ENCODE assay signal across 8 cellular contexts in the genomic region with DNA sequence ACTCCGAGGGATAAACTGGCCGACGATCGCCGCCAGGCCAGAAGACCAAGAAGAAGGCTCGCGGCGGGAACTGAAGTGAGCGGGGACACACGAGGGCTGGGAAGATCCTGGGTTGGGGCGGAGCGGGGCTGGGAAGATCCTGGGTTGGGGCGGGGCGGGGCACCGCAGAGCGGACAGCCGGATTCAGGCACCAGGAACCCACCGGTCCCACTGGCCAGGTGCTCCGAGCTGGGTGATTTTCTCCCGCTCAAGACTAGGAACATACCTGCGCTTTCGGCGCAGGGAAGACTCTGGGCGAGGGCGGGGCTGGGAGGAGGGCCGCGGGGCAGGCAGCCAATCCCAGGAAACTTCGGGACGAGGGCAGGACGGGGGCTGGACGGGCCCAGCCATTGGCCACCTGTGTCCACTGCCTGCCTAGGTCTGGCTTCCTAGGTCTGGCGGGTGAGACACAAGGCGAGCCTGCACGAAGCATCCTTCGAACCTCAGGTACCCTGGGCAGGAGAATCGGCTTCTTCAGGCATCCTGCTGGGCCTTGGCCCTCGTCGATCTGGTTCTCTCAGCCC. TPM values are rescaled to one million over a fixed set of nuclear protein-coding genes. Genes with fewer than 3 reads are reported as not detected.
A peak's percentile ranks its signal among the peaks of the same experiment; 100 is the strongest.
DNase-seq lines count a peak whose midpoint lies in the region; ATAC-seq, FAIRE-seq and TF ChIP-seq lines count a peak whose summit lies in the region.

A gene with protein sequence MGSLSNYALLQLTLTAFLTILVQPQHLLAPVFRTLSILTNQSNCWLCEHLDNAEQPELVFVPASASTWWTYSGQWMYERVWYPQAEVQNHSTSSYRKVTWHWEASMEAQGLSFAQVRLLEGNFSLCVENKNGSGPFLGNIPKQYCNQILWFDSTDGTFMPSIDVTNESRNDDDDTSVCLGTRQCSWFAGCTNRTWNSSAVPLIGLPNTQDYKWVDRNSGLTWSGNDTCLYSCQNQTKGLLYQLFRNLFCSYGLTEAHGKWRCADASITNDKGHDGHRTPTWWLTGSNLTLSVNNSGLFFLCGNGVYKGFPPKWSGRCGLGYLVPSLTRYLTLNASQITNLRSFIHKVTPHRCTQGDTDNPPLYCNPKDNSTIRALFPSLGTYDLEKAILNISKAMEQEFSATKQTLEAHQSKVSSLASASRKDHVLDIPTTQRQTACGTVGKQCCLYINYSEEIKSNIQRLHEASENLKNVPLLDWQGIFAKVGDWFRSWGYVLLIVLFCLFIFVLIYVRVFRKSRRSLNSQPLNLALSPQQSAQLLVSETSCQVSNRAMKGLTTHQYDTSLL (minus strand): TSS at position 77 of the 563 bp plus-strand sequence. CDS start 5,905 bp downstream, outside the sequence.

- in situ Hi-C loops in SK-MEL-5 (cut with HindIII; ENCODE audit: low pct_unique_long_range_greater_than_20kb, low sequenced_read_pairs), result no loop called here

- peaks cover 10% of the 10 kb centered on the region; the same call in 1 of the 2 replicates for H3K23me2 ChIP-seq in H1 (ENCODE audit: low read depth, low read length)

- H3K9me3 Mint-ChIP-seq in memory B cell, result no peaks in the 10 kb centered on the region

- H3K56ac ChIP-seq in H1 (replicated peaks; ENCODE audit: insufficient read length, low read depth, low read length), result peak within 1 kb of the TSS; percentile 72

- no peak for TF ChIP-seq POLR2A in H1 (IDR thresholded peaks at IDR 0.05; ENCODE audit: control extremely low read depth in 1 of 2, low read depth in 2 of 2, low read length in 2 of 2)
- no peak for TF ChIP-seq POLR2A in tibial nerve (IDR thresholded peaks at IDR 0.05)

- TF ChIP-seq EP300 in H1 (IDR thresholded peaks at IDR 0.05; ENCODE audit: borderline replicate concordance in 1 of 2, low read depth in 2 of 2, low read length in 2 of 2) (no peak), tibial nerve (IDR thresholded peaks at IDR 0.05) (no peak)

- no peaks in the 10 kb centered on the region for H3K36me3 Mint-ChIP-seq in memory B cell

- no peaks in the 10 kb centered on the region for H4K20me1 ChIP-seq in H1 (replicated peaks in 1 of 2; ENCODE audit: control insufficient read depth in 1 of 2, insufficient read depth in 2 of 2, low read length in 2 of 2)

- peak; percentile 26 for DNase-seq in SK-MEL-5 (ENCODE audit: low read depth, low spot score)
- peak; percentile 70 to 88 for DNase-seq in H1 (ENCODE audit: low read depth in 1 of 2, low spot score in 2 of 2)
- DNase-seq in memory B cell (ENCODE audit: low spot score in 2 of 2), result no peak
- DNase-seq in tibial nerve (ENCODE audit: low spot score in 2 of 2), result peak in 1 of 2 donors; percentile 14
- no peak for DNase-seq in GM19238 (ENCODE audit: insufficient read length, low spot score)
- DNase-seq in NCI-H1436 (lab: John Stamatoyannopoulos, UW), result no peak

- peak within 1 kb of the TSS; percentile 85 for H2BK120ac ChIP-seq in H1 (replicated peaks; ENCODE audit: low read depth, low read length)

- H3K27ac ChIP-seq in H1 (ENCODE audit: low read depth, low read length) (peak within 1 kb of the TSS; percentile 14; the same call in 1 of the 2 replicates), tibial nerve (no peak within 1 kb of the TSS)

- H4K5ac ChIP-seq in H1 (ENCODE audit: insufficient read length, low read depth, low read length), result peak within 1 kb of the TSS; percentile 0

- H3K18ac ChIP-seq in H1 (ENCODE audit: extremely low read depth, low read length), result peak within 1 kb of the TSS; percentile 98

- H3K23ac ChIP-seq in H1 (ENCODE audit: insufficient read length), result no peak within 1 kb of the TSS

- H2BK5ac ChIP-seq in H1 (ENCODE audit: low read depth, low read length), result peak within 1 kb of the TSS; percentile 71; the same call in 1 of the 2 replicates

- peak within 1 kb of the TSS; percentile 97 for H4K91ac ChIP-seq in H1 (replicated peaks; ENCODE audit: insufficient read length, low read length)

- no peak; a peak in 1 of 4 replicates for TF ChIP-seq RAD21 in H1 (IDR thresholded peaks at IDR 0.05 in 1 of 2, conservative IDR thresholded peaks at IDR 0.05 in 1 of 2; ENCODE audit: low read depth in 2 of 2, low read length in 2 of 2)

- CTCF ChIA-PET in H1 (lab: Charles Lee; ENCODE audit: partially characterized antibody), result interaction anchor here (1.0 to 1.3 kb wide), 2 partner anchors 229 to 243 kb away, joined by 3 to 4 read pairs; no protein-coding TSS in a partner anchor

- H2BK20ac ChIP-seq in H1 (ENCODE audit: low read length), result peak within 1 kb of the TSS; percentile 81; the same call in 1 of the 2 replicates

- peak within 1 kb of the TSS; percentile 74 for H3K4me3 Mint-ChIP-seq in memory B cell

- H3K4me2 ChIP-seq in H1 (ENCODE audit: insufficient read depth in 1 of 2, low read depth in 2 of 2, low read length in 2 of 2), result peak within 1 kb of the TSS; percentile 69 to 77

- H3K14ac ChIP-seq in H1 (ENCODE audit: insufficient read length), result no peak within 1 kb of the TSS

- H4K8ac ChIP-seq in H1 (ENCODE audit: extremely low read depth, insufficient read depth, low read length), result peak within 1 kb of the TSS; percentile 90; the same call in 1 of the 2 replicates

- peak within 1 kb of the TSS; percentile 60; the same call in 1 of the 2 replicates for H2AFZ ChIP-seq in H1 (ENCODE audit: low read length)

- no peaks in the 10 kb centered on the region; a peak in 1 of 7 replicates for H3K4me1 ChIP-seq in H1 (replicated peaks in 1 of 4; ENCODE audit: control insufficient read depth in 3 of 4, insufficient read depth in 4 of 4, low read length in 3 of 4)
- H3K4me1 ChIP-seq in tibial nerve, result peaks cover 0 to 14% (median 0%) of the 10 kb centered on the region in 4 donors

- FAIRE-seq in H1 (lab: Jason Lieb, UNC), result no peak

- H3K9ac ChIP-seq in H1 (replicated peaks in 1 of 4; ENCODE audit: extremely low read depth in 1 of 4, low read depth in 3 of 4, low read length in 3 of 4), result peak within 1 kb of the TSS in 2 of 4 experiments; percentile 5 to 19; a peak in 3 of 7 replicates

- H3K27me3 Mint-ChIP-seq in memory B cell, result peaks cover 22% of the 10 kb centered on the region

- peak within 1 kb of the TSS; percentile 81 for H3K4ac ChIP-seq in H1 (replicated peaks; ENCODE audit: insufficient read length, low read depth, low read length)

- peaks cover 0 to 3% of the 10 kb centered on the region in 2 experiments; a peak in 1 of 4 replicates for H3K79me2 ChIP-seq in H1 (ENCODE audit: control insufficient read depth in 1 of 2, insufficient read depth in 2 of 2, low read length in 2 of 2)

- H2AK5ac ChIP-seq in H1 (ENCODE audit: low read depth, low read length), result peak within 1 kb of the TSS; percentile 94; the same call in 1 of the 2 replicates

- H3K9me3 ChIP-seq in H1 (ENCODE audit: insufficient read depth in 2 of 2, low read depth in 1 of 2, low read length in 1 of 2) (peaks cover 0 to 2% of the 10 kb centered on the region in 2 experiments; a peak in 1 of 4 replicates), tibial nerve (no peaks in the 10 kb centered on the region)

- ATAC-seq in memory B cell (ENCODE audit: low read depth) (no peak), GM21737 (IDR thresholded peaks at IDR 0.05; ENCODE audit: unreplicated experiment) (no peak)

- peaks cover 4% of the 10 kb centered on the region for H3K4me1 Mint-ChIP-seq in memory B cell

- H2BK12ac ChIP-seq in H1 (ENCODE audit: low read depth, low read length), result peak within 1 kb of the TSS; percentile 99

- 31% methylated on average over 11 of the region's 38 CpGs; no CpG with 5 or more reads in 1 of the 2 experiments for whole genome bisulfite sequencing in H1 (ENCODE audit: extremely low coverage in 1 of 2, insufficient coverage in 1 of 2, insufficient read length in 1 of 2, insufficient replicate concordance in 2 of 2, low coverage in 1 of 2, low lambda C conversion rate in 2 of 2, missing lambda C conversion rate in 1 of 2), 2 experiments
- 5 to 10% methylated on average over 10 to 20 of the region's 38 CpGs for whole genome bisulfite sequencing in tibial nerve, 2 donors

- H3K27ac Mint-ChIP-seq in memory B cell, result no peak within 1 kb of the TSS

- no peak for TF ChIP-seq CTCF in H1 (IDR thresholded peaks at IDR 0.05; ENCODE audit: control extremely low read depth in 1 of 3, insufficient read depth in 1 of 3, low read depth in 1 of 3, low read length in 3 of 3)
- TF ChIP-seq CTCF in tibial nerve (IDR thresholded peaks at IDR 0.05), result no peak

- peaks cover 0 to 18% (median 13%) of the 10 kb centered on the region in 4 experiments; a peak in 6 of 7 replicates for H3K27me3 ChIP-seq in H1 (replicated peaks in 1 of 4; ENCODE audit: control insufficient read depth in 3 of 4, extremely low read depth in 1 of 4, insufficient read depth in 3 of 4, low read length in 3 of 4)
- peaks cover 0 to 34% of the 10 kb centered on the region in 2 donors for H3K27me3 ChIP-seq in tibial nerve

- H3K36me3 ChIP-seq in H1 (ENCODE audit: control insufficient read depth in 2 of 4, insufficient read depth in 4 of 4, low read length in 3 of 4), result peaks cover 0 to 12% (median 0%) of the 10 kb centered on the region in 4 experiments; a peak in 2 of 8 replicates
- no peaks in the 10 kb centered on the region for H3K36me3 ChIP-seq in tibial nerve

- H3K4me3 ChIP-seq in GM08714 (ENCODE audit: low read length) (peak within 1 kb of the TSS; percentile 7; the same call in 1 of the 2 replicates), H1 (ENCODE audit: extremely low read depth in 1 of 4, insufficient read depth in 2 of 4, low read depth in 3 of 4, low read length in 4 of 4) (peak within 1 kb of the TSS; percentile 17 to 63 (median 25); a peak in 7 of 8 replicates), tibial nerve (peak within 1 kb of the TSS; percentile 30 to 59 (median 50))

- POLR2A ChIA-PET in H1 (lab: Charles Lee; ENCODE audit: partially characterized antibody), result interaction anchor here (0.6 to 4.9 kb wide), 11 partner anchors 19 to 153 kb away, joined by 3 to 26 read pairs (median 4); no protein-coding TSS in a partner anchor

- H2BK15ac ChIP-seq in H1 (ENCODE audit: low read length), result peak within 1 kb of the TSS; percentile 75; the same call in 1 of the 2 replicates

- H3K79me1 ChIP-seq in H1 (ENCODE audit: low read depth, low read length), result no peaks in the 10 kb centered on the region

RNA-seq across cellular contexts. Expression of the gene that starts here (rescaled TPM):
- 0.19 and 0.21 TPM in 2 replicates for total RNA-seq in SK-MEL-5 (2014; rRNA removed; shearing (Covaris generic))
- polyA plus RNA-seq in SK-MEL-5 (2015; cell fraction: cytosol; rRNA removed), result 0.06 and 0.29 TPM in 2 replicates
- not detected in 2 replicates for polyA plus RNA-seq in SK-MEL-5 (2015; cell fraction: nucleus; rRNA removed)
- 31.6 and 34.3 TPM in 2 replicates for total RNA-seq in H1 (2021; fragmentation: NEBNext Ultra II Directional; extraction: Animal tissue kit (Norgen Biotek cat#: 25700))
- polyA plus RNA-seq in H1 (2011; rRNA removed), result 8.4 and 14.2 TPM in 2 replicates
- polyA plus RNA-seq in H1 (2011; cell fraction: cytosol; rRNA removed), result 11.1 TPM
- polyA plus RNA-seq in H1 (2011; cell fraction: nucleus; rRNA removed), result 6.3 TPM
- polyA plus RNA-seq in H1 (2012, experiment 1 of 2), result 13.5 to 20.3 TPM (median 15.5 TPM) in 4 replicates
- polyA plus RNA-seq in H1 (2012, experiment 2 of 2), result 4.4 TPM
- polyA plus RNA-seq in H1 (2013, experiment 1 of 2), result 42.7 TPM
- 41.6 TPM for polyA plus RNA-seq in H1 (2013, experiment 2 of 2)
- polyA minus RNA-seq in H1 (2011; rRNA and poly(A)+ RNA removed), result 21.9 and 23.7 TPM in 2 replicates
- polyA minus RNA-seq in H1 (2011; cell fraction: cytosol; rRNA and poly(A)+ RNA removed), result 9.9 TPM
- polyA minus RNA-seq in H1 (2011; cell fraction: nucleus; rRNA and poly(A)+ RNA removed), result 15.0 TPM
- total RNA-seq in tibial nerve, result under 1 TPM in 3 of 4 donors, not detected in 1; 0.63 to 0.90 (median 0.78) TPM

Comparison
In these comparisons a context has a peak if more than half of its experiments do, and no peak if none do; other contexts are left out.
1. RNA of the gene that starts here (total RNA-seq): 31.6 to 34.3 TPM in H1; 0.63 to 0.90 TPM in tibial nerve and 0.19 to 0.21 TPM in SK-MEL-5; every median in the first group is over 10 times any median in the second.
2. Peak in DNase-seq in SK-MEL-5; RNA of the gene not detected or under 1 TPM.
3. DNase-seq: peak in H1 (2 of 2); none in memory B cell (0 of 2), GM19238 (single experiment) and NCI-H1436 (single experiment).
4. Peak in every context shown above with its lines, with median percentiles within 50 percentile points of each other: H3K4me3 ChIP-seq.